12 cellular contexts compared by ENCODE assay signal in the genomic region with DNA sequence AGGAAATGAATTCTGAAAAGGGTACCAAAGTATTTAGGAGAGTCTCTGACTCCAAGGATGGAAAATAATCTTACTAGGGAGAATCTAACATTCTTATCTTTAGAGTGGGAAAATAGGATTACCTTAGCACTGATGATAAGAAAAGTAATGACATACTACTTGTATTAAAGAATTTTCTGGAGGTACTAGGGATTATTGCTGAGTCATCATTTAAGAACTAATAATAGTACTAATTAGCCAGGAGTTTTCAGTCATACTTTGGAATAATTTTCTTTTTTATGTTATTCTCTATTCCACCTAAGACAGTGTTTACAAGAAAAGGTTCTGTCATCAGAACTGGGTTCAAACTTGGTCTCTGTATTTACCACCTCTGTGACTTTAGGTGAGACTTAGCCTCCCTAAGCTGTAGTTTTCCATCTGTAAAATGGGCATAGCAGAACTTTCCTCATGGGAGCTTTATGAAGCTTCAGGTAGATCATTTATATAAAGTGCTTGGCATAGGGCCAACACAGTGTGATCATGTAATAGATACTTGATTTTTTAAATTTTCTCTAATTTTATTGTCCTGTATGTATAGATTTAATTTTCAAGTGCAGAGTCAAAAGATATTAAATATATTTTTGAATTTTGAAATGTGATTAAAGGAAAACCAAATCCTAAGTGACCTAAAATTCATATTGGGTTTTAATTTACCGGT. TPM values are rescaled to one million over a fixed set of nuclear protein-coding genes. Genes with fewer than 3 reads are reported as not detected.
DNase-seq lines count a peak whose midpoint lies in the region; ATAC-seq and TF ChIP-seq lines count a peak whose summit lies in the region.
"Had no signal": no experiment of that assay in that cellular context is flagged by ENCODE, and none has a peak within 500 bp of the region (broad histone marks: within the 10 kb centered on the region; RNA-seq: fewer than 3 reads in every experiment).

No MANE protein-coding gene starts in this region.

- H3K27me3 ChIP-seq in PC-3 (ENCODE audit: low read length) (no peaks in the 10 kb centered on the region), mesenchymal stem cell (ENCODE audit: control insufficient read depth in 1 of 2, insufficient read depth in 1 of 2, low read length in 2 of 2) (no peaks in the 10 kb centered on the region), thoracic aorta (replicated peaks; ENCODE audit: insufficient read depth) (no peaks in the 10 kb centered on the region)
- H3K27me3 ChIP-seq: adrenal gland had no signal

- no peaks in the 10 kb centered on the region for H4K20me1 ChIP-seq in PC-3 (ENCODE audit: low read length)

- no peak overlapping the region for H3K4ac ChIP-seq in mesenchymal stem cell (ENCODE audit: low read depth in 1 of 2, low read length in 2 of 2)

- peak; percentile 12 for DNase-seq in PC-3
- DNase-seq in MCF 10A (ENCODE audit: unreplicated experiment) = peak; percentile 34
- DNase-seq in mesenchymal stem cell = no peak
- no peak for DNase-seq in thoracic aorta (ENCODE audit: low spot score)
- DNase-seq in HK-2 (ENCODE audit: unreplicated experiment) = no peak
- no peak for DNase-seq in cerebellar cortex (ENCODE audit: low spot score)
- DNase-seq: effector memory CD8-positive, alpha-beta T cell; NCI-H526 treated with DMSO at 0.1 percent for 48 hours had no signal

- BruUV-seq in PC-3 (replicated peaks; lab: Mats Ljungman, UMichigan) (no TSS peak), MCF 10A (replicated peaks; lab: Mats Ljungman, UMichigan) (no TSS peak)

- H3K4me1 Mint-ChIP-seq in MCF 10A (ENCODE audit: insufficient read depth, unreplicated experiment) = peaks cover 61% of the 10 kb centered on the region

- H3F3A ChIP-seq in PC-3 (ENCODE audit: low read length, unreplicated experiment) = peaks cover 13% of the 10 kb centered on the region

- no peak overlapping the region for H4K8ac ChIP-seq in mesenchymal stem cell (ENCODE audit: low read length)

- peaks cover 8% of the 10 kb centered on the region for H3K79me1 ChIP-seq in mesenchymal stem cell (replicated peaks; ENCODE audit: low read length, poor library complexity, severe bottlenecking)

- H2AK5ac ChIP-seq in mesenchymal stem cell (ENCODE audit: low read length, severe bottlenecking) = peak overlapping the region; percentile 80

- H2BK5ac ChIP-seq in mesenchymal stem cell (ENCODE audit: low read depth, low read length, poor library complexity, severe bottlenecking) = no peak overlapping the region

- no peaks in the 10 kb centered on the region for H3K36me3 ChIP-seq in PC-3 (ENCODE audit: low read depth, low read length)
- peaks cover 4% of the 10 kb centered on the region in 2 experiments for H3K36me3 ChIP-seq in mesenchymal stem cell (ENCODE audit: control insufficient read depth in 1 of 2, insufficient read depth in 2 of 2, low read depth in 1 of 2, low read length in 2 of 2)
- H3K36me3 ChIP-seq in thoracic aorta = no peaks in the 10 kb centered on the region
- H3K36me3 ChIP-seq: adrenal gland had no signal

- H3K14ac ChIP-seq in mesenchymal stem cell (ENCODE audit: low read length in 2 of 2) = no peak overlapping the region

- no peak overlapping the region for H2AFZ ChIP-seq in PC-3 (ENCODE audit: low read length)
- no peak overlapping the region for H2AFZ ChIP-seq in mesenchymal stem cell (ENCODE audit: low read depth, low read length)

- no peaks in the 10 kb centered on the region for H3K9me3 Mint-ChIP-seq in MCF 10A (ENCODE audit: unreplicated experiment)
- H3K9me3 Mint-ChIP-seq: effector memory CD8-positive, alpha-beta T cell had no signal

- ATAC-seq in PC-3 (no peak), thoracic aorta (ENCODE audit: insufficient number of reproducible peaks, low FRiP score, low read depth) (no peak), HG03521 (IDR thresholded peaks at IDR 0.05; ENCODE audit: unreplicated experiment) (no peak), GM18505 (IDR thresholded peaks at IDR 0.05; ENCODE audit: unreplicated experiment) (no peak)
- ATAC-seq: activated CD4-positive, CD25-positive, alpha-beta regulatory T cell treated with anti-CD3 and anti-CD28 coated beads, Interleukin-2, amount 50 U/mL, for 24 hours; effector memory CD8-positive, alpha-beta T cell had no signal

- H2BK120ac ChIP-seq in mesenchymal stem cell (ENCODE audit: low read depth, low read length) = no peak overlapping the region

- CTCF ChIA-PET in PC-3 (lab: Charles Lee) = no interaction called here
- CTCF ChIA-PET in MCF 10A (lab: Yijun Ruan, JAX) = interaction anchor here (0.7 to 1.7 kb wide), 3 partner anchors 11 to 21 kb away, joined by 3 to 6 read pairs (median 5); no protein-coding TSS in a partner anchor

- H3K4me3 ChIP-seq in PC-3 (ENCODE audit: low read length) (peak overlapping the region; percentile 45; the same call in 1 of the 2 replicates), mesenchymal stem cell (ENCODE audit: insufficient read depth in 1 of 2, low read depth in 1 of 2, low read length in 2 of 2) (no peak overlapping the region), thoracic aorta (peak overlapping the region; percentile 1)
- H3K4me3 ChIP-seq: adrenal gland had no signal

- H3K23ac ChIP-seq in mesenchymal stem cell (ENCODE audit: low read length in 2 of 2) = no peak overlapping the region

- no peaks in the 10 kb centered on the region for H3K9me2 ChIP-seq in PC-3 (replicated peaks; ENCODE audit: low read length)

- H3K4me2 ChIP-seq in PC-3 (ENCODE audit: low read length) = peak overlapping the region; percentile 79
- H3K4me2 ChIP-seq in mesenchymal stem cell (ENCODE audit: low read length, poor library complexity, severe bottlenecking) = no peak overlapping the region

- H3K27ac ChIP-seq in PC-3 (ENCODE audit: low read length) = peak overlapping the region; percentile 95
- peak overlapping the region; percentile 46 for H3K27ac ChIP-seq in mesenchymal stem cell (ENCODE audit: low read length, poor library complexity, severe bottlenecking)
- peak overlapping the region in 1 of 2 donors; percentile 29 for H3K27ac ChIP-seq in thoracic aorta

- peak overlapping the region; percentile 61 for H3K4me3 Mint-ChIP-seq in MCF 10A (ENCODE audit: unreplicated experiment)
- H3K4me3 Mint-ChIP-seq: effector memory CD8-positive, alpha-beta T cell had no signal

- no peak overlapping the region for H2BK12ac ChIP-seq in mesenchymal stem cell (ENCODE audit: low read length in 2 of 2)

- POLR2A ChIA-PET in PC-3 (lab: Charles Lee; ENCODE audit: unreplicated experiment) = interaction anchor here (0.5 to 0.8 kb wide), 2 partner anchors 20 to 24 kb away, joined by 3 read pairs; no protein-coding TSS in a partner anchor
- POLR2A ChIA-PET in MCF 10A (lab: Yijun Ruan, JAX) = interaction anchor here (0.8 to 15.5 kb wide), 7 partner anchors 9 to 56 kb away, joined by 3 to 505 read pairs (median 15); partner anchors contain the start of gene ITGB8

- H3K79me2 ChIP-seq in PC-3 (ENCODE audit: low read length) = no peaks in the 10 kb centered on the region

- peak overlapping the region; percentile 73 for H3K9ac ChIP-seq in PC-3 (ENCODE audit: low read length)
- H3K9ac ChIP-seq in mesenchymal stem cell (ENCODE audit: low read length) = peak overlapping the region; percentile 57

- no peak for TF ChIP-seq CTCF in PC-3 (conservative IDR thresholded peaks at IDR 0.05; ENCODE audit: low read depth, low read length)
- no peak for TF ChIP-seq CTCF in MCF 10A (IDR thresholded peaks at IDR 0.05; ENCODE audit: unreplicated experiment)
- TF ChIP-seq CTCF in thoracic aorta (IDR thresholded peaks at IDR 0.05) = no peak

- H3K27me3 Mint-ChIP-seq in MCF 10A (ENCODE audit: insufficient read depth, unreplicated experiment) = no peaks in the 10 kb centered on the region
- H3K27me3 Mint-ChIP-seq: effector memory CD8-positive, alpha-beta T cell had no signal

- H3K36me3 Mint-ChIP-seq in MCF 10A (ENCODE audit: insufficient read depth, unreplicated experiment) = peaks cover 13% of the 10 kb centered on the region

- H3K4me1 ChIP-seq in PC-3 (ENCODE audit: insufficient read depth, low read length) (peaks cover 46% of the 10 kb centered on the region), mesenchymal stem cell (ENCODE audit: control insufficient read depth, insufficient read depth, low read depth, low read length) (peaks cover 2% of the 10 kb centered on the region), thoracic aorta (ENCODE audit: control insufficient read depth in 1 of 2, low read depth in 2 of 2) (peaks cover 13 to 28% of the 10 kb centered on the region in 2 donors)

- H2BK15ac ChIP-seq in mesenchymal stem cell (ENCODE audit: low read depth, poor library complexity, severe bottlenecking) = no peak overlapping the region

- peak overlapping the region; percentile 97 for H3K27ac Mint-ChIP-seq in MCF 10A (ENCODE audit: low read depth, unreplicated experiment)
- H3K27ac Mint-ChIP-seq: effector memory CD8-positive, alpha-beta T cell had no signal

- intact Hi-C loops in PC-3 (cut with micrococcal nuclease) (loop anchor here (5.0 kb wide), 1 partner anchor 161 kb away; no protein-coding TSS in a partner anchor), MCF 10A (cut with micrococcal nuclease) (no loop called here)

- no peak overlapping the region for H4K91ac ChIP-seq in mesenchymal stem cell (ENCODE audit: low read length)

- H3K18ac ChIP-seq in mesenchymal stem cell (ENCODE audit: low read depth in 1 of 2, low read length in 2 of 2) = no peak overlapping the region

- no CpG with 5 or more reads among the region's 1 CpG for WGBS in mesenchymal stem cell

- TF ChIP-seq POLR2A in GM18505 (IDR thresholded peaks at IDR 0.05; ENCODE audit: borderline replicate concordance, extremely low read depth, insufficient read depth, insufficient read length) = no peak

- H3K9me3 ChIP-seq in PC-3 (ENCODE audit: low read length) (no peaks in the 10 kb centered on the region), mesenchymal stem cell (ENCODE audit: control insufficient read depth, low read length) (no peaks in the 10 kb centered on the region), thoracic aorta (no peaks in the 10 kb centered on the region)
- H3K9me3 ChIP-seq: adrenal gland had no signal

RNA-seq across cellular contexts. Expression of gene ITGB8, which starts 20.4 kb away (rescaled TPM):
- total RNA-seq in PC-3 (2014; rRNA removed) = 13.9 and 14.0 TPM in 2 replicates
- 25.0 and 38.1 TPM in 2 replicates for total RNA-seq in MCF 10A (2022)
- 0.25 TPM for polyA plus RNA-seq in mesenchymal stem cell (2013, experiment 1 of 2)
- polyA plus RNA-seq in mesenchymal stem cell (2013, experiment 2 of 2) = 0.30 TPM
- total RNA-seq in thoracic aorta = 10 to 100 TPM in 1 of 2 donors, 1 to 10 TPM in 1; 9.5 to 11.9 TPM

Comparison
In these comparisons a context has a peak if more than half of its experiments do, and no peak if none do; other contexts are left out.
1. DNase-seq: peak in PC-3 (single experiment) and MCF 10A (single experiment); none in mesenchymal stem cell (single experiment), thoracic aorta (single experiment), HK-2 (single experiment) and cerebellar cortex (single experiment).
2. H3K4me3 ChIP-seq: peak in PC-3 (single experiment) and thoracic aorta (single experiment); none in mesenchymal stem cell (0 of 2).